ENCODE assay signal across 10 cellular contexts in the genomic region with DNA sequence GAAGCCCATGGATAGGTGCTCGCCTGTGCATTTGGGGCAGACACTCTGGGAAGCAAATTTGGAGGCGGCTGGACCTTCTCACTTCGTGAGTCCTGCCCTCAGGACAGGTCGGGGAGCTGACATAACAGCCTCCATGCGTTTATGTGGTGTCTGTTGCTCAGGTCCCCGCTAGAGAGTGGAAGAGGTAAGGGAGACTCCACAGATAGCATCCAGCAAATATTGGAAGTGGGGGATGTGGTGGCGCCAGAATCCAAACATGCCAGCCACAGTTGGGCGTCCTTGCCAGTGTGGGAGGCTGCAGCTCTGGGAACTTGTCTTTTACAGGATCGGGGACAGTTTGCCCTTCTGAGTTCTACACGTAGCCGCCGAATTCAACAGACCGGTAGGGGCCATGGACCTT. TPM values are rescaled to one million over a fixed set of nuclear protein-coding genes. Genes with fewer than 3 reads are reported as not detected.
"Had no signal": no experiment of that assay in that cellular context is flagged by ENCODE, and none has a peak within 500 bp of the region (broad histone marks: within the 10 kb centered on the region; RNA-seq: fewer than 3 reads in every experiment).

No MANE protein-coding gene starts in this region.

- DNase-seq: GM23248, GOT3, H7, HFFc6 had no signal

- H3K27ac ChIP-seq: GM23248, HL-60 had no signal

- H3K4me3 Mint-ChIP-seq: HFFc6, IgD-negative memory B cell had no signal

- H3K4me3 ChIP-seq: GM23248, HAP-1 had no signal

- H3K27ac Mint-ChIP-seq: HFFc6 had no signal

- H3K36me3 ChIP-seq: HAP-1 had no signal

- H3K4me1 ChIP-seq: HAP-1 had no signal

- H3K36me3 Mint-ChIP-seq: IgD-negative memory B cell had no signal

- H3K27me3 Mint-ChIP-seq: IgD-negative memory B cell had no signal

RNA-seq across cellular contexts. Expression of a gene that starts 50.8 kb away (rescaled TPM):
- total RNA-seq: GM23248, H4, H7, HepG2, HFFc6, HT1080 had no signal
